ENCODE assay signal across 1 cellular context in genomic region chr19:40601061-40601973, GRCh38.
A peak's percentile ranks its signal among the peaks of the same experiment; 100 is the strongest.
TF ChIP-seq lines count a peak whose summit lies in the region.

LTBP4 (plus strand) TSS chr19:40601369; CDS start chr19:40601388, 19 bp downstream.

TF ChIP-seq in GM23338, 12 proteins besides CTCF, POLR2A, EP300 and RAD21 (continued from another document):
- TF ChIP-seq POLR2AphosphoS5 (IDR thresholded peaks at IDR 0.05; ENCODE audit: low read depth) (no peak), EZH2phosphoT487 (IDR thresholded peaks at IDR 0.05; ENCODE audit: unreplicated experiment) (no peak), REST (IDR thresholded peaks at IDR 0.05; ENCODE audit: unreplicated experiment) (no peak), STAT1 (IDR thresholded peaks at IDR 0.05; ENCODE audit: unreplicated experiment) (no peak), EZH2 (IDR thresholded peaks at IDR 0.05; ENCODE audit: low read depth, unreplicated experiment) (peak; percentile 67)
- TF ChIP-seq, protein P1, sequence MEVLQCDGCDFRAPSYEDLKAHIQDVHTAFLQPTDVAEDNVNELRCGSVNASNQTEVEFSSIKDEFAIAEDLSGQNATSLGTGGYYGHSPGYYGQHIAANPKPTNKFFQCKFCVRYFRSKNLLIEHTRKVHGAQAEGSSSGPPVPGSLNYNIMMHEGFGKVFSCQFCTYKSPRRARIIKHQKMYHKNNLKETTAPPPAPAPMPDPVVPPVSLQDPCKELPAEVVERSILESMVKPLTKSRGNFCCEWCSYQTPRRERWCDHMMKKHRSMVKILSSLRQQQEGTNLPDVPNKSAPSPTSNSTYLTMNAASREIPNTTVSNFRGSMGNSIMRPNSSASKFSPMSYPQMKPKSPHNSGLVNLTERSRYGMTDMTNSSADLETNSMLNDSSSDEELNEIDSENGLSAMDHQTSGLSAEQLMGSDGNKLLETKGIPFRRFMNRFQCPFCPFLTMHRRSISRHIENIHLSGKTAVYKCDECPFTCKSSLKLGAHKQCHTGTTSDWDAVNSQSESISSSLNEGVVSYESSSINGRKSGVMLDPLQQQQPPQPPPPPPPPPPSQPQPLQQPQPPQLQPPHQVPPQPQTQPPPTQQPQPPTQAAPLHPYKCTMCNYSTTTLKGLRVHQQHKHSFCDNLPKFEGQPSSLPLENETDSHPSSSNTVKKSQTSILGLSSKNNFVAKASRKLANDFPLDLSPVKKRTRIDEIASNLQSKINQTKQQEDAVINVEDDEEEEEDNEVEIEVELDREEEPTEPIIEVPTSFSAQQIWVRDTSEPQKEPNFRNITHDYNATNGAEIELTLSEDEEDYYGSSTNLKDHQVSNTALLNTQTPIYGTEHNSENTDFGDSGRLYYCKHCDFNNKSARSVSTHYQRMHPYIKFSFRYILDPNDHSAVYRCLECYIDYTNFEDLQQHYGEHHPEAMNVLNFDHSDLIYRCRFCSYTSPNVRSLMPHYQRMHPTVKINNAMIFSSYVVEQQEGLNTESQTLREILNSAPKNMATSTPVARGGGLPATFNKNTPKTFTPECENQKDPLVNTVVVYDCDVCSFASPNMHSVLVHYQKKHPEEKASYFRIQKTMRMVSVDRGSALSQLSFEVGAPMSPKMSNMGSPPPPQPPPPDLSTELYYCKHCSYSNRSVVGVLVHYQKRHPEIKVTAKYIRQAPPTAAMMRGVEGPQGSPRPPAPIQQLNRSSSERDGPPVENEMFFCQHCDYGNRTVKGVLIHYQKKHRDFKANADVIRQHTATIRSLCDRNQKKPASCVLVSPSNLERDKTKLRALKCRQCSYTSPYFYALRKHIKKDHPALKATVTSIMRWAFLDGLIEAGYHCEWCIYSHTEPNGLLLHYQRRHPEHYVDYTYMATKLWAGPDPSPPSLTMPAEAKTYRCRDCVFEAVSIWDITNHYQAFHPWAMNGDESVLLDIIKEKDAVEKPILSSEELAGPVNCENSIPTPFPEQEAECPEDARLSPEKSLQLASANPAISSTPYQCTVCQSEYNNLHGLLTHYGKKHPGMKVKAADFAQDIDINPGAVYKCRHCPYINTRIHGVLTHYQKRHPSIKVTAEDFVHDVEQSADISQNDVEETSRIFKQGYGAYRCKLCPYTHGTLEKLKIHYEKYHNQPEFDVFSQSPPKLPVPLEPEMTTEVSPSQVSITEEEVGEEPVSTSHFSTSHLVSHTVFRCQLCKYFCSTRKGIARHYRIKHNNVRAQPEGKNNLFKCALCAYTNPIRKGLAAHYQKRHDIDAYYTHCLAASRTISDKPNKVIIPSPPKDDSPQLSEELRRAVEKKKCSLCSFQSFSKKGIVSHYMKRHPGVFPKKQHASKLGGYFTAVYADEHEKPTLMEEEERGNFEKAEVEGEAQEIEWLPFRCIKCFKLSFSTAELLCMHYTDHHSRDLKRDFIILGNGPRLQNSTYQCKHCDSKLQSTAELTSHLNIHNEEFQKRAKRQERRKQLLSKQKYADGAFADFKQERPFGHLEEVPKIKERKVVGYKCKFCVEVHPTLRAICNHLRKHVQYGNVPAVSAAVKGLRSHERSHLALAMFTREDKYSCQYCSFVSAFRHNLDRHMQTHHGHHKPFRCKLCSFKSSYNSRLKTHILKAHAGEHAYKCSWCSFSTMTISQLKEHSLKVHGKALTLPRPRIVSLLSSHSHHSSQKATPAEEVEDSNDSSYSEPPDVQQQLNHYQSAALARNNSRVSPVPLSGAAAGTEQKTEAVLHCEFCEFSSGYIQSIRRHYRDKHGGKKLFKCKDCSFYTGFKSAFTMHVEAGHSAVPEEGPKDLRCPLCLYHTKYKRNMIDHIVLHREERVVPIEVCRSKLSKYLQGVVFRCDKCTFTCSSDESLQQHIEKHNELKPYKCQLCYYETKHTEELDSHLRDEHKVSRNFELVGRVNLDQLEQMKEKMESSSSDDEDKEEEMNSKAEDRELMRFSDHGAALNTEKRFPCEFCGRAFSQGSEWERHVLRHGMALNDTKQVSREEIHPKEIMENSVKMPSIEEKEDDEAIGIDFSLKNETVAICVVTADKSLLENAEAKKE (CRISPR knock-in tag; IDR thresholded peaks at IDR 0.05), result no peak
TF ChIP-seq in GM23338: peak in this region for 1.
